13 cellular contexts compared by ENCODE assay signal in genomic region chr15:74385442-74386132, GRCh38. TPM values are rescaled to one million over a fixed set of nuclear protein-coding genes. Genes with fewer than 3 reads are reported as not detected.
A peak's percentile ranks its signal among the peaks of the same experiment; 100 is the strongest.
DNase-seq lines count a peak whose midpoint lies in the region; FAIRE-seq and TF ChIP-seq lines count a peak whose summit lies in the region.
"Had no signal": no experiment of that assay in that cellular context is flagged by ENCODE, and none has a peak within 500 bp of the region (broad histone marks: within the 10 kb centered on the region; RNA-seq: fewer than 3 reads in every experiment).

No MANE protein-coding gene starts in this region.

- H3K27me3 ChIP-seq in NT2/D1 (ENCODE audit: insufficient read depth, insufficient read length) (no peaks in the 10 kb centered on the region), H1 (replicated peaks in 1 of 4; ENCODE audit: control insufficient read depth in 3 of 4, extremely low read depth in 1 of 4, insufficient read depth in 3 of 4, low read length in 3 of 4) (no peaks in the 10 kb centered on the region), parathyroid adenoma (ENCODE audit: control insufficient read depth, insufficient read depth, low read length) (no peaks in the 10 kb centered on the region), sigmoid colon (peaks cover 0 to 8% (median 0%) of the 10 kb centered on the region in 3 donors)

- H2AFZ ChIP-seq in H1 (ENCODE audit: low read length) (no peak overlapping the region), parathyroid adenoma (no peak overlapping the region)

- TF ChIP-seq CTCF in H1 (IDR thresholded peaks at IDR 0.05; ENCODE audit: control extremely low read depth in 1 of 3, insufficient read depth in 1 of 3, low read depth in 1 of 3, low read length in 3 of 3) (no peak), parathyroid adenoma (IDR thresholded peaks at IDR 0.05) (no peak), sigmoid colon (IDR thresholded peaks at IDR 0.05) (no peak)

- no peaks in the 10 kb centered on the region for H3K27me3 Mint-ChIP-seq in T-helper 1 cell treated with Interleukin-12 subunit alpha and Interleukin-12 subunit beta and Interleukin-4 antibody, amounts not matched to agents 30 μg/mL and 1 μg/mL, for 36 hours (ENCODE audit: low read depth)

- H3K27ac Mint-ChIP-seq in T-helper 1 cell treated with Interleukin-12 subunit alpha and Interleukin-12 subunit beta and Interleukin-4 antibody, amounts not matched to agents 30 μg/mL and 1 μg/mL, for 36 hours, result peak overlapping the region; percentile 97

- H3K14ac ChIP-seq in H1 (ENCODE audit: insufficient read length), result no peak overlapping the region

- H3K79me1 ChIP-seq in H1 (ENCODE audit: low read depth, low read length), result no peaks in the 10 kb centered on the region

- H2AK5ac ChIP-seq in H1 (ENCODE audit: low read depth, low read length), result no peak overlapping the region

- peak overlapping the region; percentile 39 for H4K91ac ChIP-seq in H1 (replicated peaks; ENCODE audit: insufficient read length, low read length)

- H3K79me2 ChIP-seq in H1 (ENCODE audit: control insufficient read depth in 1 of 2, insufficient read depth in 2 of 2, low read length in 2 of 2), result no peaks in the 10 kb centered on the region
- no peaks in the 10 kb centered on the region for H3K79me2 ChIP-seq in parathyroid adenoma

- H3K4me3 ChIP-seq in NT2/D1 (ENCODE audit: insufficient read length, low read depth) (no peak overlapping the region), H1 (ENCODE audit: extremely low read depth in 1 of 4, insufficient read depth in 2 of 4, low read depth in 3 of 4, low read length in 4 of 4) (no peak overlapping the region), parathyroid adenoma (ENCODE audit: low read depth, low read length) (no peak overlapping the region), sigmoid colon (no peak overlapping the region)

- TF ChIP-seq RAD21 in H1 (IDR thresholded peaks at IDR 0.05 in 1 of 2, conservative IDR thresholded peaks at IDR 0.05 in 1 of 2; ENCODE audit: low read depth in 2 of 2, low read length in 2 of 2), result no peak

- no peak for TF ChIP-seq EP300 in H1 (IDR thresholded peaks at IDR 0.05; ENCODE audit: borderline replicate concordance in 1 of 2, low read depth in 2 of 2, low read length in 2 of 2)
- no peak for TF ChIP-seq EP300 in sigmoid colon (IDR thresholded peaks at IDR 0.05)

- no peak overlapping the region; the same call in 1 of the 2 replicates for H4K8ac ChIP-seq in H1 (ENCODE audit: extremely low read depth, insufficient read depth, low read length)

- no peak overlapping the region for H3K56ac ChIP-seq in H1 (replicated peaks; ENCODE audit: insufficient read length, low read depth, low read length)

- H2BK20ac ChIP-seq in H1 (ENCODE audit: low read length), result no peak overlapping the region

- H3K36me3 ChIP-seq in NT2/D1 (ENCODE audit: insufficient read depth, insufficient read length, low read length) (no peaks in the 10 kb centered on the region), H1 (ENCODE audit: control insufficient read depth in 2 of 4, insufficient read depth in 4 of 4, low read length in 3 of 4) (no peaks in the 10 kb centered on the region), parathyroid adenoma (ENCODE audit: control insufficient read depth, insufficient read depth, low read length) (no peaks in the 10 kb centered on the region), sigmoid colon (no peaks in the 10 kb centered on the region)

- DNase-seq in T-helper 1 cell (no peak), NT2/D1 (ENCODE audit: low read depth, low spot score) (no peak), H1 (ENCODE audit: low read depth in 1 of 2, low spot score in 2 of 2) (no peak), SK-N-DZ (ENCODE audit: low spot score) (no peak), sigmoid colon (no peak), HCEC 1CT (no peak)
- DNase-seq: DMS79 treated with DMSO at 0.1 percent for 48 hours, foreskin fibroblast, NCI-H345, SIG-M5 had no signal

- POLR2A ChIA-PET in H1 (lab: Charles Lee; ENCODE audit: partially characterized antibody), result interaction anchor here (0.6 to 2.1 kb wide), 7 partner anchors 11 to 76 kb away, joined by 3 to 5 read pairs (median 3); partner anchors contain the start of gene UBL7

- FAIRE-seq in H1 (lab: Jason Lieb, UNC), result no peak

- H2BK12ac ChIP-seq in H1 (ENCODE audit: low read depth, low read length), result peak overlapping the region; percentile 60; the same call in 1 of the 2 replicates

- H3K4me1 ChIP-seq in NT2/D1 (ENCODE audit: insufficient read depth, insufficient read length), result peaks cover 36% of the 10 kb centered on the region
- H3K4me1 ChIP-seq in H1 (replicated peaks in 1 of 4; ENCODE audit: control insufficient read depth in 3 of 4, insufficient read depth in 4 of 4, low read length in 3 of 4), result peaks cover 0 to 18% (median 8%) of the 10 kb centered on the region in 4 experiments; a peak in 5 of 7 replicates
- H3K4me1 ChIP-seq in parathyroid adenoma, result peaks cover 4% of the 10 kb centered on the region
- H3K4me1 ChIP-seq in sigmoid colon, result no peaks in the 10 kb centered on the region

- H3K9ac ChIP-seq in NT2/D1 (ENCODE audit: insufficient read length, low read depth), result peak overlapping the region; percentile 17
- H3K9ac ChIP-seq in H1 (replicated peaks in 1 of 4; ENCODE audit: extremely low read depth in 1 of 4, low read depth in 3 of 4, low read length in 3 of 4), result no peak overlapping the region
- H3K9ac ChIP-seq in parathyroid adenoma, result no peak overlapping the region

- H3K9me3 Mint-ChIP-seq in T-helper 1 cell treated with Interleukin-12 subunit alpha and Interleukin-12 subunit beta and Interleukin-4 antibody, amounts not matched to agents 30 μg/mL and 1 μg/mL, for 36 hours, result no peaks in the 10 kb centered on the region

- H3K9me3 ChIP-seq in NT2/D1 (ENCODE audit: insufficient read depth, low read length) (no peaks in the 10 kb centered on the region), H1 (ENCODE audit: insufficient read depth in 2 of 2, low read depth in 1 of 2, low read length in 1 of 2) (no peaks in the 10 kb centered on the region), parathyroid adenoma (ENCODE audit: control insufficient read depth, low read length) (no peaks in the 10 kb centered on the region), sigmoid colon (no peaks in the 10 kb centered on the region)

- no peaks in the 10 kb centered on the region for H4K20me1 ChIP-seq in H1 (replicated peaks in 1 of 2; ENCODE audit: control insufficient read depth in 1 of 2, insufficient read depth in 2 of 2, low read length in 2 of 2)

- intact Hi-C loops in sigmoid colon (cut with DNase I), result no loop called here

- no peak overlapping the region for H3K18ac ChIP-seq in H1 (ENCODE audit: extremely low read depth, low read length)

- H3K4me2 ChIP-seq in H1 (ENCODE audit: insufficient read depth in 1 of 2, low read depth in 2 of 2, low read length in 2 of 2) (no peak overlapping the region), parathyroid adenoma (ENCODE audit: low read length) (no peak overlapping the region)

- TF ChIP-seq POLR2A in H1 (IDR thresholded peaks at IDR 0.05; ENCODE audit: control extremely low read depth in 1 of 2, low read depth in 2 of 2, low read length in 2 of 2) (no peak), sigmoid colon (IDR thresholded peaks at IDR 0.05) (no peak)

- no peak overlapping the region for H2BK120ac ChIP-seq in H1 (replicated peaks; ENCODE audit: low read depth, low read length)

- H2BK15ac ChIP-seq in H1 (ENCODE audit: low read length), result 0 out of 2 replicates have a peak overlapping the region, but pooled peaks have one; percentile 31

- no peak overlapping the region for H3K4me3 Mint-ChIP-seq in T-helper 1 cell treated with Interleukin-12 subunit alpha and Interleukin-12 subunit beta and Interleukin-4 antibody, amounts not matched to agents 30 μg/mL and 1 μg/mL, for 36 hours

- no peaks in the 10 kb centered on the region for H3K36me3 Mint-ChIP-seq in T-helper 1 cell treated with Interleukin-12 subunit alpha and Interleukin-12 subunit beta and Interleukin-4 antibody, amounts not matched to agents 30 μg/mL and 1 μg/mL, for 36 hours (ENCODE audit: low read depth)

- peaks cover 42% of the 10 kb centered on the region for H3K4me1 Mint-ChIP-seq in T-helper 1 cell treated with Interleukin-12 subunit alpha and Interleukin-12 subunit beta and Interleukin-4 antibody, amounts not matched to agents 30 μg/mL and 1 μg/mL, for 36 hours (ENCODE audit: low read depth)

- no peaks in the 10 kb centered on the region for H3K23me2 ChIP-seq in H1 (ENCODE audit: low read depth, low read length)

- WGBS in H1 (ENCODE audit: extremely low coverage in 1 of 2, insufficient coverage in 1 of 2, insufficient read length in 1 of 2, insufficient replicate concordance in 2 of 2, low coverage in 1 of 2, low lambda C conversion rate in 2 of 2, missing lambda C conversion rate in 1 of 2), 2 experiments, result 85% methylated on average over 9 of the region's 9 CpGs; no CpG with 5 or more reads in 1 of the 2 experiments
- WGBS in sigmoid colon, 2 donors, result 81% methylated on average over 9 of the region's 9 CpGs

- H2BK5ac ChIP-seq in H1 (ENCODE audit: low read depth, low read length), result 0 out of 2 replicates have a peak overlapping the region, but pooled peaks have one; percentile 35

- H3K4ac ChIP-seq in H1 (replicated peaks; ENCODE audit: insufficient read length, low read depth, low read length), result no peak overlapping the region

- no peak overlapping the region for H3K23ac ChIP-seq in H1 (ENCODE audit: insufficient read length)

- CTCF ChIA-PET in H1 (lab: Charles Lee; ENCODE audit: partially characterized antibody), result interaction anchor here (0.8 to 36.8 kb wide), 15 partner anchors 9 to 415 kb away, joined by 3 to 1311 read pairs (median 11); partner anchors contain the start of gene SEMA7A

- no peak overlapping the region for H4K5ac ChIP-seq in H1 (ENCODE audit: insufficient read length, low read depth, low read length)

- H3K27ac ChIP-seq in H1 (ENCODE audit: low read depth, low read length) (no peak overlapping the region; the same call in 1 of the 2 replicates), parathyroid adenoma (peak overlapping the region; percentile 19), sigmoid colon (peak overlapping the region in 1 of 4 donors; percentile 32)

RNA-seq across cellular contexts. Expression of gene CYP11A1, which starts 18.1 kb away (rescaled TPM):
- total RNA-seq in H1 (2021; fragmentation: NEBNext Ultra II Directional; extraction: Animal tissue kit (Norgen Biotek cat#: 25700)), result 1.9 and 3.3 TPM in 2 replicates
- 7.2 and 7.5 TPM in 2 replicates for polyA plus RNA-seq in H1 (2011; rRNA removed)
- 6.9 TPM for polyA plus RNA-seq in H1 (2011; cell fraction: cytosol; rRNA removed)
- 7.1 TPM for polyA plus RNA-seq in H1 (2011; cell fraction: nucleus; rRNA removed)
- 3.6 to 5.9 TPM (median 4.9 TPM) in 4 replicates for polyA plus RNA-seq in H1 (2012, experiment 1 of 2)
- 4.9 TPM for polyA plus RNA-seq in H1 (2012, experiment 2 of 2)
- polyA plus RNA-seq in H1 (2013, experiment 1 of 2), result 2.0 TPM
- polyA plus RNA-seq in H1 (2013, experiment 2 of 2), result 2.0 TPM
- polyA minus RNA-seq in H1 (2011; rRNA and poly(A)+ RNA removed), result 6.3 and 7.6 TPM in 2 replicates
- 4.3 TPM for polyA minus RNA-seq in H1 (2011; cell fraction: cytosol; rRNA and poly(A)+ RNA removed)
- polyA minus RNA-seq in H1 (2011; cell fraction: nucleus; rRNA and poly(A)+ RNA removed), result 2.8 TPM
- polyA plus RNA-seq in SK-N-DZ (2014; cell fraction: cytosol; rRNA removed), result not detected in 2 replicates
- polyA plus RNA-seq in SK-N-DZ (2014; cell fraction: nucleus; rRNA removed), result not detected in 2 replicates
- total RNA-seq in sigmoid colon, result 1 to 10 TPM in 1 of 4 donors, under 1 TPM in 2, not detected in 1; 0.36 to 1.7 (median 0.49) TPM
- 1 to 10 TPM in 1 of 3 donors, under 1 TPM in 1, not detected in 1; 0.22 to 1.2 TPM for polyA plus RNA-seq in sigmoid colon
- total RNA-seq: H4 had no signal

RNA-seq across cellular contexts. Expression of gene SEMA7A, which starts 48.2 kb away (rescaled TPM):
- 14.6 and 15.0 TPM in 2 replicates for total RNA-seq in H1 (2021; fragmentation: NEBNext Ultra II Directional; extraction: Animal tissue kit (Norgen Biotek cat#: 25700))
- 10.7 and 13.4 TPM in 2 replicates for polyA plus RNA-seq in H1 (2011; rRNA removed)
- polyA plus RNA-seq in H1 (2011; cell fraction: cytosol; rRNA removed), result 10.9 TPM
- 19.2 TPM for polyA plus RNA-seq in H1 (2011; cell fraction: nucleus; rRNA removed)
- polyA plus RNA-seq in H1 (2012, experiment 1 of 2), result 10.5 to 14.0 TPM (median 12.0 TPM) in 4 replicates
- polyA plus RNA-seq in H1 (2012, experiment 2 of 2), result 11.5 TPM
- 16.7 TPM for polyA plus RNA-seq in H1 (2013, experiment 1 of 2)
- polyA plus RNA-seq in H1 (2013, experiment 2 of 2), result 16.7 TPM
- 10.7 and 12.5 TPM in 2 replicates for polyA minus RNA-seq in H1 (2011; rRNA and poly(A)+ RNA removed)
- 4.6 TPM for polyA minus RNA-seq in H1 (2011; cell fraction: cytosol; rRNA and poly(A)+ RNA removed)
- polyA minus RNA-seq in H1 (2011; cell fraction: nucleus; rRNA and poly(A)+ RNA removed), result 9.5 TPM
- 5.7 and 6.6 TPM in 2 replicates for polyA plus RNA-seq in SK-N-DZ (2014; cell fraction: cytosol; rRNA removed)
- 8.0 and 10.3 TPM in 2 replicates for polyA plus RNA-seq in SK-N-DZ (2014; cell fraction: nucleus; rRNA removed)
- total RNA-seq in sigmoid colon, result 1 to 10 TPM in 2 of 4 donors, under 1 TPM in 2; 0.28 to 3.5 (median 0.86) TPM
- polyA plus RNA-seq in sigmoid colon, result 1 to 10 TPM in 2 of 3 donors, not detected in 1; 1.4 to 9.8 TPM
